ENCODE assay signal across 9 cellular contexts in genomic region chr6:105898286-105898685, GRCh38.
DNase-seq lines count a peak whose midpoint lies in the region; ATAC-seq lines count a peak whose summit lies in the region.
"Had no signal": no experiment of that assay in that cellular context is flagged by ENCODE, and none has a peak within 500 bp of the region (broad histone marks: within the 10 kb centered on the region; RNA-seq: fewer than 3 reads in every experiment).

No MANE protein-coding gene starts in this region.

- in situ Hi-C loops in KBM-7 (cut with MboI; ENCODE audit: low pct_unique_long_range_greater_than_20kb, low sequenced_read_pairs), result no loop called here

- DNase-seq in GM03348 (ENCODE audit: low spot score), result peak; percentile 36
- DNase-seq in astrocyte of the hippocampus (ENCODE audit: low read depth, low spot score), result peak; percentile 39
- no peak for DNase-seq in NCI-H524 treated with DMSO at 0.1 percent for 48 hours (lab: John Stamatoyannopoulos, UW)
- DNase-seq in KBM-7, result no peak
- no peak for DNase-seq in SW480 (ENCODE audit: low spot score)
- no peak for DNase-seq in activated gamma-delta T cell (lab: John Stamatoyannopoulos, UW)
- DNase-seq: NCI-H1048 had no signal

- ATAC-seq in GM19463 (IDR thresholded peaks at IDR 0.05; ENCODE audit: unreplicated experiment), result peak; percentile 70
- ATAC-seq in HG03108 (IDR thresholded peaks at IDR 0.05; ENCODE audit: unreplicated experiment), result peak; percentile 56

Comparison
In these comparisons a context has a peak if more than half of its experiments do, and no peak if none do; other contexts are left out.
1. DNase-seq: peak in GM03348 (single experiment) and astrocyte of the hippocampus (single experiment); none in NCI-H524 treated with DMSO at 0.1 percent for 48 hours (single experiment), KBM-7 (single experiment), SW480 (single experiment) and activated gamma-delta T cell (single experiment).